In genomic region chr9:37295796-37296195, GRCh38 we compare ENCODE assay signal across 10 cellular contexts.
DNase-seq lines count a peak whose midpoint lies in the region; ATAC-seq and TF ChIP-seq lines count a peak whose summit lies in the region.
"Had no signal": no experiment of that assay in that cellular context is flagged by ENCODE, and none has a peak within 500 bp of the region (broad histone marks: within the 10 kb centered on the region; RNA-seq: fewer than 3 reads in every experiment).

No MANE protein-coding gene starts in this region.

- intact Hi-C loops in CD14-positive monocyte (cut with micrococcal nuclease): no loop called here

- DNase-seq in CD14-positive monocyte (ENCODE audit: low spot score) (no peak), OCI-M1 (lab: John Stamatoyannopoulos, UW) (peak; percentile 84), fibroblast of mammary gland (ENCODE audit: low read depth) (no peak), activated gamma-delta T cell (lab: John Stamatoyannopoulos, UW) (no peak)
- DNase-seq: activated CD4-positive, alpha-beta T cell treated with anti-CD3 and anti-CD28 coated beads, Interleukin-2, amount 50 U/mL, for 1 hour; NCI-H1092 had no signal

- H3K27me3 Mint-ChIP-seq in CD14-positive monocyte (ENCODE audit: low read depth in 3 of 3): peaks cover 0 to 2% (median 0%) of the 10 kb centered on the region in 3 donors

- TF ChIP-seq CTCF in CD14-positive monocyte (IDR thresholded peaks at IDR 0.05): peak; percentile 13
- peak; percentile 40; the same call in 1 of the 2 replicates for TF ChIP-seq CTCF in GM12875 (IDR thresholded peaks at IDR 0.05; ENCODE audit: borderline replicate concordance, insufficient read depth, low read depth, low read length)
- peak; percentile 30 for TF ChIP-seq CTCF in fibroblast of mammary gland (conservative IDR thresholded peaks at IDR 0.05; ENCODE audit: control insufficient read depth, insufficient read depth, low read depth, low read length)

- H3K4me1 Mint-ChIP-seq in CD14-positive monocyte: peaks cover 7% of the 10 kb centered on the region

- H3K4me3 ChIP-seq in GM12875 (ENCODE audit: low read depth, low read length) (no peak overlapping the region), fibroblast of mammary gland (ENCODE audit: control insufficient read depth, low read depth, low read length) (no peak overlapping the region)

- H3K4me3 Mint-ChIP-seq in CD14-positive monocyte: no peak overlapping the region

- peaks cover 0 to 2% of the 10 kb centered on the region in 2 donors for H3K36me3 Mint-ChIP-seq in CD14-positive monocyte

- no peaks in the 10 kb centered on the region for H3K9me3 Mint-ChIP-seq in CD14-positive monocyte

- no peak overlapping the region for H3K27ac Mint-ChIP-seq in CD14-positive monocyte

- ATAC-seq in HG02678 (IDR thresholded peaks at IDR 0.05; ENCODE audit: unreplicated experiment) (no peak), GM18873 (IDR thresholded peaks at IDR 0.05; ENCODE audit: low FRiP score, unreplicated experiment) (no peak), HG02610 (IDR thresholded peaks at IDR 0.05; ENCODE audit: unreplicated experiment) (no peak)
